Comparison of ENCODE assay signal across 9 cellular contexts in genomic region chr17:19024101-19025078, GRCh38. TPM values are rescaled to one million over a fixed set of nuclear protein-coding genes. Genes with fewer than 3 reads are reported as not detected.
DNase-seq lines count a peak whose midpoint lies in the region; ATAC-seq and TF ChIP-seq lines count a peak whose summit lies in the region.
"Had no signal": no experiment of that assay in that cellular context is flagged by ENCODE, and none has a peak within 500 bp of the region (broad histone marks: within the 10 kb centered on the region; RNA-seq: fewer than 3 reads in every experiment).

No MANE protein-coding gene starts in this region.

- BruUV-seq in Caco-2 (replicated peaks; lab: Mats Ljungman, UMichigan): no TSS peak

- H3K27me3 ChIP-seq in left ventricle myocardium inferior (ENCODE audit: low read depth): no peaks in the 10 kb centered on the region
- no peaks in the 10 kb centered on the region for H3K27me3 ChIP-seq in Caco-2 (replicated peaks; ENCODE audit: control insufficient read depth, insufficient read depth, low read length)

- H3K36me3 Mint-ChIP-seq in activated T-cell treated with anti-CD3 and anti-CD28 coated beads, Interleukin-2, amount 50 U/mL, for 24 hours (ENCODE audit: low read depth): peaks cover 22% of the 10 kb centered on the region
- peaks cover 32% of the 10 kb centered on the region for H3K36me3 Mint-ChIP-seq in activated CD8-positive, alpha-beta T cell treated with anti-CD3 and anti-CD28 coated beads, Interleukin-2, amount 10 ng/mL, durations not matched to agents 7 days and 5 days (ENCODE audit: low read depth)
- no peaks in the 10 kb centered on the region for H3K36me3 Mint-ChIP-seq in Caco-2 (ENCODE audit: insufficient read depth, unreplicated experiment)

- peak; percentile 38 for ATAC-seq in activated CD8-positive, alpha-beta T cell treated with anti-CD3 and anti-CD28 coated beads, Interleukin-2, amount 10 ng/mL, durations not matched to agents 7 days and 5 days
- peak; percentile 59 for ATAC-seq in stimulated activated naive CD8-positive, alpha-beta T cell treated with anti-CD3 and anti-CD28 coated beads, Interleukin-15, amount 100 ng/mL, for 72 hours
- ATAC-seq in HG03469 (IDR thresholded peaks at IDR 0.05; ENCODE audit: unreplicated experiment): no peak
- ATAC-seq in HG02885 (IDR thresholded peaks at IDR 0.05; ENCODE audit: poor library complexity, unreplicated experiment): no peak

- peak overlapping the region; percentile 88 for H3K27ac Mint-ChIP-seq in activated T-cell treated with anti-CD3 and anti-CD28 coated beads, Interleukin-2, amount 50 U/mL, for 24 hours
- H3K27ac Mint-ChIP-seq in activated CD8-positive, alpha-beta T cell treated with anti-CD3 and anti-CD28 coated beads, Interleukin-2, amount 10 ng/mL, durations not matched to agents 7 days and 5 days: peak overlapping the region; percentile 63
- H3K27ac Mint-ChIP-seq in stimulated activated naive CD8-positive, alpha-beta T cell treated with anti-CD3 and anti-CD28 coated beads, Interleukin-15, amount 100 ng/mL, for 72 hours: peak overlapping the region; percentile 65 to 77
- no peak overlapping the region for H3K27ac Mint-ChIP-seq in Caco-2 (ENCODE audit: unreplicated experiment)

- no peak for TF ChIP-seq CTCF in left ventricle myocardium inferior (IDR thresholded peaks at IDR 0.05; ENCODE audit: borderline replicate concordance)
- no peak for TF ChIP-seq CTCF in Caco-2 (IDR thresholded peaks at IDR 0.05; ENCODE audit: insufficient read depth in 1 of 2, low read depth in 1 of 2, low read length in 1 of 2, severe bottlenecking in 1 of 2, unreplicated experiment in 1 of 2)

- CTCF ChIA-PET in activated CD8-positive, alpha-beta T cell treated with anti-CD3 and anti-CD28 coated beads, Interleukin-2, amount 10 ng/mL, durations not matched to agents 7 days and 5 days (lab: Charles Lee): interaction anchor here (0.8 to 3.6 kb wide), 3 partner anchors 13 to 64 kb away, joined by 3 to 21 read pairs (median 3); no protein-coding TSS in a partner anchor
- CTCF ChIA-PET in Caco-2 (lab: Charles Lee): no interaction called here

- no peaks in the 10 kb centered on the region for H3K9me3 Mint-ChIP-seq in activated T-cell treated with anti-CD3 and anti-CD28 coated beads, Interleukin-2, amount 50 U/mL, for 24 hours
- H3K9me3 Mint-ChIP-seq in activated CD8-positive, alpha-beta T cell treated with anti-CD3 and anti-CD28 coated beads, Interleukin-2, amount 10 ng/mL, durations not matched to agents 7 days and 5 days (ENCODE audit: insufficient read depth): no peaks in the 10 kb centered on the region
- no peaks in the 10 kb centered on the region for H3K9me3 Mint-ChIP-seq in stimulated activated naive CD8-positive, alpha-beta T cell treated with anti-CD3 and anti-CD28 coated beads, Interleukin-15, amount 100 ng/mL, for 72 hours
- no peaks in the 10 kb centered on the region for H3K9me3 Mint-ChIP-seq in Caco-2 (ENCODE audit: unreplicated experiment)

- H3K4me3 ChIP-seq in left ventricle myocardium inferior: no peak overlapping the region
- no peak overlapping the region for H3K4me3 ChIP-seq in Caco-2 (ENCODE audit: low read depth, low read length)

- H3K9me3 ChIP-seq in left ventricle myocardium inferior (replicated peaks): no peaks in the 10 kb centered on the region
- no peaks in the 10 kb centered on the region for H3K9me3 ChIP-seq in Caco-2

- POLR2A ChIA-PET in activated CD8-positive, alpha-beta T cell treated with anti-CD3 and anti-CD28 coated beads, Interleukin-2, amount 10 ng/mL, durations not matched to agents 7 days and 5 days (lab: Charles Lee): no interaction called here
- POLR2A ChIA-PET in Caco-2 (lab: Charles Lee): no interaction called here

- peak; percentile 56 for DNase-seq in activated T-cell treated with anti-CD3 and anti-CD28 coated beads, Interleukin-2, amount 50 U/mL, for 24 hours
- DNase-seq in activated T-cell treated with anti-CD3 and anti-CD28 coated beads for 4 hours: no peak
- peak; percentile 35 for DNase-seq in activated CD8-positive, alpha-beta T cell treated with anti-CD3 and anti-CD28 coated beads, Interleukin-2, amount 10 ng/mL, durations not matched to agents 7 days and 5 days
- DNase-seq in left ventricle myocardium inferior: peak; percentile 6
- DNase-seq in stimulated activated naive CD8-positive, alpha-beta T cell treated with anti-CD3 and anti-CD28 coated beads, Interleukin-15, amount 100 ng/mL, for 72 hours: no peak
- no peak for DNase-seq in Caco-2

- H3K27me3 Mint-ChIP-seq in activated T-cell treated with anti-CD3 and anti-CD28 coated beads, Interleukin-2, amount 50 U/mL, for 24 hours: no peaks in the 10 kb centered on the region
- H3K27me3 Mint-ChIP-seq in activated CD8-positive, alpha-beta T cell treated with anti-CD3 and anti-CD28 coated beads, Interleukin-2, amount 10 ng/mL, durations not matched to agents 7 days and 5 days (ENCODE audit: low read depth): no peaks in the 10 kb centered on the region
- H3K27me3 Mint-ChIP-seq in stimulated activated naive CD8-positive, alpha-beta T cell treated with anti-CD3 and anti-CD28 coated beads, Interleukin-15, amount 100 ng/mL, for 72 hours: no peaks in the 10 kb centered on the region
- H3K27me3 Mint-ChIP-seq in Caco-2 (ENCODE audit: insufficient read depth, unreplicated experiment): no peaks in the 10 kb centered on the region

- H3K4me1 ChIP-seq in left ventricle myocardium inferior: no peaks in the 10 kb centered on the region
- no peaks in the 10 kb centered on the region for H3K4me1 ChIP-seq in Caco-2

- no peaks in the 10 kb centered on the region for H3K36me3 ChIP-seq in left ventricle myocardium inferior
- no peaks in the 10 kb centered on the region for H3K36me3 ChIP-seq in Caco-2 (ENCODE audit: control insufficient read depth, insufficient read depth, low read length)

- H3K4me1 Mint-ChIP-seq in activated T-cell treated with anti-CD3 and anti-CD28 coated beads, Interleukin-2, amount 50 U/mL, for 24 hours (ENCODE audit: low read depth): peaks cover 16% of the 10 kb centered on the region
- peaks cover 15% of the 10 kb centered on the region for H3K4me1 Mint-ChIP-seq in activated CD8-positive, alpha-beta T cell treated with anti-CD3 and anti-CD28 coated beads, Interleukin-2, amount 10 ng/mL, durations not matched to agents 7 days and 5 days (ENCODE audit: low read depth)
- H3K4me1 Mint-ChIP-seq in stimulated activated naive CD8-positive, alpha-beta T cell treated with anti-CD3 and anti-CD28 coated beads, Interleukin-15, amount 100 ng/mL, for 72 hours: peaks cover 27% of the 10 kb centered on the region
- peaks cover 6% of the 10 kb centered on the region for H3K4me1 Mint-ChIP-seq in Caco-2 (ENCODE audit: low read depth, unreplicated experiment)

- intact Hi-C loops in left ventricle myocardium inferior (cut with micrococcal nuclease): no loop called here
- intact Hi-C loops in Caco-2 (cut with micrococcal nuclease; ENCODE audit: unreplicated experiment): no loop called here

- H3K4me3 Mint-ChIP-seq in activated T-cell treated with anti-CD3 and anti-CD28 coated beads, Interleukin-2, amount 50 U/mL, for 24 hours: no peak overlapping the region
- no peak overlapping the region for H3K4me3 Mint-ChIP-seq in activated CD8-positive, alpha-beta T cell treated with anti-CD3 and anti-CD28 coated beads, Interleukin-2, amount 10 ng/mL, durations not matched to agents 7 days and 5 days
- peak overlapping the region in 1 of 2 donors; percentile 32 for H3K4me3 Mint-ChIP-seq in stimulated activated naive CD8-positive, alpha-beta T cell treated with anti-CD3 and anti-CD28 coated beads, Interleukin-15, amount 100 ng/mL, for 72 hours
- H3K4me3 Mint-ChIP-seq in Caco-2 (ENCODE audit: unreplicated experiment): no peak overlapping the region

- no peak overlapping the region for H3K27ac ChIP-seq in left ventricle myocardium inferior (replicated peaks)
- H3K27ac ChIP-seq: VCaP had no signal

RNA-seq across cellular contexts. Expression of gene FAM83G, which starts 19.8 kb away (rescaled TPM):
- 1 to 10 TPM; 4.0 to 4.5 TPM for total RNA-seq in activated CD8-positive, alpha-beta T cell treated with anti-CD3 and anti-CD28 coated beads, Interleukin-2, amount 10 ng/mL, durations not matched to agents 7 days and 5 days
- total RNA-seq in left ventricle myocardium inferior (2.2 TPM), Caco-2 (2022) (24.3 and 28.1 TPM in 2 replicates)

RNA-seq across cellular contexts. Expression of gene GRAP, which starts 22.4 kb away (rescaled TPM):
- 10 to 100 TPM; 25.9 to 26.3 TPM for total RNA-seq in activated CD8-positive, alpha-beta T cell treated with anti-CD3 and anti-CD28 coated beads, Interleukin-2, amount 10 ng/mL, durations not matched to agents 7 days and 5 days
- total RNA-seq in left ventricle myocardium inferior (1.7 TPM), Caco-2 (2022) (0.50 TPM in 1 of 2 replicates, not detected in the other)

Comparison
In these comparisons a context has a peak if more than half of its experiments do, and no peak if none do; other contexts are left out.
1. DNase-seq: peak in activated T-cell treated with anti-CD3 and anti-CD28 coated beads, Interleukin-2, amount 50 U/mL, for 24 hours (single experiment), activated CD8-positive, alpha-beta T cell treated with anti-CD3 and anti-CD28 coated beads, Interleukin-2, amount 10 ng/mL, durations not matched to agents 7 days and 5 days (single experiment) and left ventricle myocardium inferior (single experiment); none in activated T-cell treated with anti-CD3 and anti-CD28 coated beads for 4 hours (single experiment), stimulated activated naive CD8-positive, alpha-beta T cell treated with anti-CD3 and anti-CD28 coated beads, Interleukin-15, amount 100 ng/mL, for 72 hours (0 of 2) and Caco-2 (0 of 2).
2. ATAC-seq: peak in activated CD8-positive, alpha-beta T cell treated with anti-CD3 and anti-CD28 coated beads, Interleukin-2, amount 10 ng/mL, durations not matched to agents 7 days and 5 days (single experiment) and stimulated activated naive CD8-positive, alpha-beta T cell treated with anti-CD3 and anti-CD28 coated beads, Interleukin-15, amount 100 ng/mL, for 72 hours (single experiment); none in HG03469 (single experiment) and HG02885 (single experiment).